In the genomic region with DNA sequence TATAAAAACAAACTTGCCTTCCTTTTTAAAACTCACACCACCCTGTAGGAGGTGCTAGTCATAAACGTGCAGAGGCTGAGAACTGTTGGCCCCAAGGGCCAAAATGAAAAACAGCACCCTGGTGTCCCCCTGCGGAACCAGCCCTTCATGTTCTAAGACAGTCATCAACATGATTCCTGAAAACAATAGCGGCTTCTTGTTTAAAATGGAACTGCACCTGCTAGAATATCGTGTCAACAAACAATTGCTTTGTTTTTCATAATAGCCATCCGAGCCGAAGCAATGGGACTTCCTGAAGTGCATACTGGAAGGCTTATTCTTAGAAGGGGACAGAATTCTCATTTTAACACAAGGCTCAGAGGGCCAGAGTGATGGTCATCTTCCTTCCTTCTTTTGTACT, we compare ENCODE assay signal across 18 cellular contexts. TPM values are rescaled to one million over a fixed set of nuclear protein-coding genes. Genes with fewer than 3 reads are reported as not detected.
DNase-seq lines count a peak whose midpoint lies in the region; ATAC-seq, FAIRE-seq and TF ChIP-seq lines count a peak whose summit lies in the region.
"Had no signal": no experiment of that assay in that cellular context is flagged by ENCODE, and none has a peak within 500 bp of the region (broad histone marks: within the 10 kb centered on the region; RNA-seq: fewer than 3 reads in every experiment).

No MANE protein-coding gene starts in this region.

- H3K27ac ChIP-seq in heart left ventricle (peak overlapping the region in 9 of 12 donors; percentile 10 to 60 (median 25)), right atrium auricular region (no peak overlapping the region), uterus (peak overlapping the region; percentile 37 to 62)
- H3K27ac ChIP-seq: lower lobe of right lung had no signal

- no peak for TF ChIP-seq POLR2A in heart left ventricle (IDR thresholded peaks at IDR 0.05)
- no peak for TF ChIP-seq POLR2A in uterus (IDR thresholded peaks at IDR 0.05)

- H3K4me3 ChIP-seq in heart left ventricle (no peak overlapping the region), right atrium auricular region (no peak overlapping the region), epithelial cell of esophagus (ENCODE audit: low read length) (no peak overlapping the region), uterus (no peak overlapping the region)
- H3K4me3 ChIP-seq: lower lobe of right lung, sigmoid colon had no signal

- H3K9me3 ChIP-seq in heart left ventricle (no peaks in the 10 kb centered on the region), right atrium auricular region (no peaks in the 10 kb centered on the region), uterus (no peaks in the 10 kb centered on the region)
- H3K9me3 ChIP-seq: lower lobe of right lung, sigmoid colon had no signal

- DNase-seq in heart left ventricle (no peak), right atrium auricular region (ENCODE audit: low spot score) (no peak), NCI-H345 (lab: John Stamatoyannopoulos, UW) (peak; percentile 20), epithelial cell of esophagus (ENCODE audit: low read depth) (no peak), uterus (no peak), D721Med (ENCODE audit: insufficient read length, low spot score) (no peak)
- DNase-seq in activated CD8-positive, alpha-beta memory T cell treated with anti-CD3 and anti-CD28 coated beads for 24 hours: no peak
- DNase-seq: ACHN; activated B cell treated with CpG ODN at 0.5 μM for 24 hours; activated gamma-delta T cell; HCEC 1CT; lower lobe of right lung; NCI-H187 treated with DMSO at 0.1 percent for 48 hours; sigmoid colon; stimulated activated CD4-positive, alpha-beta T cell treated with anti-CD3 and anti-CD28 coated beads, Interleukin-4, amount 100 ng/mL, for 1 hour; SW 1271 had no signal

- FAIRE-seq in D721Med (lab: Jason Lieb, UNC): no peak
- FAIRE-seq: GM18507 had no signal

- TF ChIP-seq CTCF in heart left ventricle (IDR thresholded peaks at IDR 0.05) (peak in 4 of 12 donors; percentile 5 to 18 (median 14)), right atrium auricular region (IDR thresholded peaks at IDR 0.05) (peak in 1 of 2 donors; percentile 18), epithelial cell of esophagus (IDR thresholded peaks at IDR 0.05; ENCODE audit: insufficient read depth, low read depth, low read length, missing control alignments) (peak; percentile 8), uterus (IDR thresholded peaks at IDR 0.05) (no peak), D721Med (IDR thresholded peaks at IDR 0.05; ENCODE audit: insufficient read depth, missing control alignments) (no peak)

- ATAC-seq in heart left ventricle (peak in 1 of 4 donors; percentile 80), HG02885 (IDR thresholded peaks at IDR 0.05; ENCODE audit: poor library complexity, unreplicated experiment) (no peak)
- ATAC-seq: lower lobe of right lung had no signal

- peaks cover 0 to 21% (median 8%) of the 10 kb centered on the region in 12 donors for H3K4me1 ChIP-seq in heart left ventricle
- H3K4me1 ChIP-seq in right atrium auricular region: peaks cover 0 to 4% of the 10 kb centered on the region in 2 donors
- no peaks in the 10 kb centered on the region for H3K4me1 ChIP-seq in uterus
- H3K4me1 ChIP-seq: lower lobe of right lung, sigmoid colon had no signal

- H3K36me3 ChIP-seq in heart left ventricle (no peaks in the 10 kb centered on the region), right atrium auricular region (no peaks in the 10 kb centered on the region), uterus (no peaks in the 10 kb centered on the region)
- H3K36me3 ChIP-seq: lower lobe of right lung, sigmoid colon had no signal

- WGBS in heart left ventricle, 4 donors: 41 to 55% (median 48%) methylated on average over 6 of the region's 6 CpGs

- intact Hi-C loops in heart left ventricle (cut with DNase I) (loop anchor here in 1 of 10 donors (2.0 kb wide), 1 partner anchor 39 kb away; no protein-coding TSS in a partner anchor), uterus (cut with DNase I; ENCODE audit: low total_unique reads) (no loop called here)

- H3K27me3 ChIP-seq in heart left ventricle (no peaks in the 10 kb centered on the region), right atrium auricular region (no peaks in the 10 kb centered on the region), uterus (no peaks in the 10 kb centered on the region)
- H3K27me3 ChIP-seq: sigmoid colon had no signal

RNA-seq across cellular contexts. Expression of a gene that starts 43.7 kb away (rescaled TPM):
- total RNA-seq in heart left ventricle (10 to 100 TPM; 11.2 to 22.4 (median 17.1) TPM), right atrium auricular region (10 to 100 TPM; 11.1 to 17.6 TPM), uterus (10 to 100 TPM; 12.8 to 76.9 (median 35.1) TPM)
- 1 to 10 TPM; 5.8 to 9.2 TPM for polyA plus RNA-seq in heart left ventricle

Comparison
In these comparisons a context has a peak if more than half of its experiments do, and no peak if none do; other contexts are left out.
1. H3K27ac ChIP-seq: peak in heart left ventricle (9 of 12) and uterus (2 of 2); none in right atrium auricular region (0 of 2).